Comparison of ENCODE assay signal across 8 cellular contexts in genomic region chr17:73342057-73342522, GRCh38. TPM values are rescaled to one million over a fixed set of nuclear protein-coding genes. Genes with fewer than 3 reads are reported as not detected.
DNase-seq lines count a peak whose midpoint lies in the region; ATAC-seq, FAIRE-seq and TF ChIP-seq lines count a peak whose summit lies in the region.

No MANE protein-coding gene starts in this region.

- H3K4me1 ChIP-seq in A673 (ENCODE audit: insufficient read depth, low read length, poor library complexity, severe bottlenecking) (peaks cover 28% of the 10 kb centered on the region), tibial artery (peaks cover 0 to 48% (median 27%) of the 10 kb centered on the region in 4 donors)

- DNase-seq in A673 (ENCODE audit: low spot score) (peak; percentile 88), NCI-H2107 (lab: John Stamatoyannopoulos, UW) (peak; percentile 25), coronary artery (ENCODE audit: low spot score) (no peak), left lobe of liver (ENCODE audit: low spot score) (no peak), tibial artery (peak; percentile 64 to 84), NCI-H526 (lab: John Stamatoyannopoulos, UW) (no peak), GM19239 (ENCODE audit: insufficient read length, low spot score) (no peak)

- H3K27me3 ChIP-seq in A673 (replicated peaks; ENCODE audit: insufficient read depth, low read depth, low read length, poor library complexity), result no peaks in the 10 kb centered on the region
- no peaks in the 10 kb centered on the region for H3K27me3 ChIP-seq in tibial artery

- H3K27ac ChIP-seq in A673 (ENCODE audit: low read depth, low read length, poor library complexity, severe bottlenecking) (peak overlapping the region; percentile 74), coronary artery (peak overlapping the region; percentile 11 to 81), tibial artery (peak overlapping the region; percentile 17 to 21)

- POLR2A ChIA-PET in A673 (lab: Charles Lee; ENCODE audit: low non-redundant PET), result interaction anchor here (0.5 kb wide), 1 partner anchor 78 kb away, joined by 3 read pairs; no protein-coding TSS in a partner anchor

- intact Hi-C loops in A673 (cut with micrococcal nuclease; ENCODE audit: unreplicated experiment), result loop anchor here (2.0 kb wide), 1 partner anchor 31 kb away; no protein-coding TSS in a partner anchor
- intact Hi-C loops in tibial artery (cut with DNase I; ENCODE audit: low total_unique reads), result no loop called here

- no TSS peak for BruUV-seq in A673 (replicated peaks; lab: Mats Ljungman, UMichigan)

- H3K9me3 ChIP-seq in A673 (ENCODE audit: low read depth, low read length, poor library complexity, severe bottlenecking), result no peaks in the 10 kb centered on the region
- no peaks in the 10 kb centered on the region for H3K9me3 ChIP-seq in tibial artery

- CTCF ChIA-PET in A673 (lab: Charles Lee), result interaction anchor here (0.6 to 1.7 kb wide), 2 partner anchors 31 to 618 kb away, joined by 3 to 6 read pairs; partner anchors contain the start of gene CDC42EP4

- TF ChIP-seq CTCF in A673 (conservative IDR thresholded peaks at IDR 0.05; ENCODE audit: low read depth, low read length) (no peak), coronary artery (IDR thresholded peaks at IDR 0.05) (no peak), tibial artery (IDR thresholded peaks at IDR 0.05) (no peak)

- no peaks in the 10 kb centered on the region for H3K36me3 ChIP-seq in A673 (ENCODE audit: insufficient read depth, low read length, poor library complexity, severe bottlenecking)
- no peaks in the 10 kb centered on the region for H3K36me3 ChIP-seq in tibial artery

- ATAC-seq in left lobe of liver (peak; percentile 13), HG02642 (IDR thresholded peaks at IDR 0.05; ENCODE audit: poor library complexity, unreplicated experiment) (no peak)

- FAIRE-seq in GM19239 (lab: Jason Lieb, UNC), result no peak

- H3K4me3 ChIP-seq in A673 (ENCODE audit: low read depth, low read length, poor library complexity, severe bottlenecking) (no peak overlapping the region), coronary artery (peak overlapping the region; percentile 21), tibial artery (no peak overlapping the region)

RNA-seq across cellular contexts. Expression of gene CDC42EP4, which starts 30.3 kb away (rescaled TPM):
- total RNA-seq in A673 (2021), result 37.5 and 40.2 TPM in 2 replicates
- 35.5 TPM for total RNA-seq in left lobe of liver

Comparison
In these comparisons a context has a peak if more than half of its experiments do, and no peak if none do; other contexts are left out.
1. DNase-seq: peak in A673 (single experiment), NCI-H2107 (single experiment) and tibial artery (2 of 2); none in coronary artery (single experiment), left lobe of liver (single experiment), NCI-H526 (0 of 2) and GM19239 (single experiment).
2. H3K27ac ChIP-seq: peak in every context shown above with its lines; median percentile 74 in A673; 46 in coronary artery; 19 in tibial artery.